In the genomic region with DNA sequence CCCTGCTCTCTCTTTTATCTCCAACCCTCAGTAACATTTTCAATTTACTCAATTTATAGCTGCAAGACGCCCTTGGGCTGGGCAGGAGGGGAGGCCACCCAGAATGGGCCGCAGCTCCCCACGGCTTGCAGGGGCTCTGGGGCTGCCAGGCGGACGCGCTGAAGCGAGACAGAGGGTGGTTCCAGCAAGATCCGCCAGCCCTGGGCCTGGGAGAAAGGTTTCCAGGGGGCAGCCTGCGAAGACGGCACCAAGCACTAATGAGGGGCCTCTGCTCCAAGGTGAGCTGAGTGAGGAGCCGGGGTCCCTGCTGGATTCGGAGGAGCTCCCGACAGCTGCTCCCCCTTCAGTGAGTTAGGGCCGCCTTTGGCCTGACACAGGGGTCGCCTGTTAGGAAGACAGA, we compare ENCODE assay signal across 22 cellular contexts. TPM values are rescaled to one million over a fixed set of nuclear protein-coding genes. Genes with fewer than 3 reads are reported as not detected.
"Had no signal": no experiment of that assay in that cellular context is flagged by ENCODE, and none has a peak within 500 bp of the region (broad histone marks: within the 10 kb centered on the region; RNA-seq: fewer than 3 reads in every experiment).

No MANE protein-coding gene starts in this region.

- H3K4me3 Mint-ChIP-seq: naive thymus-derived CD4-positive, alpha-beta T cell; stimulated activated naive B cell treated with anti-CD40 and anti-IgM and Interleukin-4, amounts not matched to agents 10 μg/mL and 1 μg/mL and 100 μg/mL, for 72 hours; stimulated activated naive CD8-positive, alpha-beta T cell treated with anti-CD3 and anti-CD28 coated beads, Interleukin-15, Interleukin-2, amounts not matched to agents 100 ng/mL and 50 ng/mL, for 24 hours had no signal

- H3K27ac ChIP-seq: gastrocnemius medialis, left lung, ovary, psoas muscle, right lobe of liver, transverse colon, upper lobe of right lung, vagina had no signal

- H3K27ac Mint-ChIP-seq: naive thymus-derived CD4-positive, alpha-beta T cell; stimulated activated naive B cell treated with anti-CD40 and anti-IgM and Interleukin-4, amounts not matched to agents 10 μg/mL and 1 μg/mL and 100 μg/mL, for 72 hours; stimulated activated naive CD8-positive, alpha-beta T cell treated with anti-CD3 and anti-CD28 coated beads, Interleukin-15, Interleukin-2, amounts not matched to agents 100 ng/mL and 50 ng/mL, for 24 hours had no signal

- DNase-seq: cortex of kidney; effector CD4-positive, alpha-beta T cell; foreskin fibroblast; gastrocnemius medialis; head of caudate nucleus; kidney; left lung; mesenchymal stem cell; midbrain; naive thymus-derived CD4-positive, alpha-beta T cell; occipital lobe; ovary; right lobe of liver; small intestine; stimulated activated CD4-positive, alpha-beta T cell treated with anti-CD3 and anti-CD28 coated beads, Interleukin-15, amount 100 ng/mL, for 24 hours; stimulated activated CD4-positive, alpha-beta T cell treated with anti-CD3 and anti-CD28 coated beads, Interleukin-2, amount 100 ng/mL, for 48 hours; stimulated activated naive B cell treated with anti-CD40 and anti-IgM and Interleukin-4, amounts not matched to agents 10 μg/mL and 1 μg/mL and 100 μg/mL, for 72 hours; transverse colon; upper lobe of right lung had no signal

- H3K36me3 ChIP-seq: gastrocnemius medialis, left lung, ovary, right lobe of liver, transverse colon, upper lobe of right lung, vagina had no signal

- H3K4me1 Mint-ChIP-seq: naive thymus-derived CD4-positive, alpha-beta T cell; stimulated activated naive B cell treated with anti-CD40 and anti-IgM and Interleukin-4, amounts not matched to agents 10 μg/mL and 1 μg/mL and 100 μg/mL, for 72 hours had no signal

- H3K9me3 ChIP-seq: gastrocnemius medialis, left lung, ovary, psoas muscle, right lobe of liver, transverse colon, upper lobe of right lung, vagina had no signal

- H3K9me3 Mint-ChIP-seq: stimulated activated naive CD8-positive, alpha-beta T cell treated with anti-CD3 and anti-CD28 coated beads, Interleukin-15, Interleukin-2, amounts not matched to agents 100 ng/mL and 50 ng/mL, for 24 hours had no signal

- H3K36me3 Mint-ChIP-seq: naive thymus-derived CD4-positive, alpha-beta T cell; stimulated activated naive B cell treated with anti-CD40 and anti-IgM and Interleukin-4, amounts not matched to agents 10 μg/mL and 1 μg/mL and 100 μg/mL, for 72 hours had no signal

- H3K27me3 Mint-ChIP-seq: stimulated activated naive B cell treated with anti-CD40 and anti-IgM and Interleukin-4, amounts not matched to agents 10 μg/mL and 1 μg/mL and 100 μg/mL, for 72 hours had no signal

- H3K4me3 ChIP-seq: gastrocnemius medialis, left lung, ovary, psoas muscle, right lobe of liver, transverse colon, upper lobe of right lung, vagina had no signal

- H3K27me3 ChIP-seq: gastrocnemius medialis, left lung, ovary, right lobe of liver, transverse colon, upper lobe of right lung, vagina had no signal

- H3K4me1 ChIP-seq: gastrocnemius medialis, left lung, psoas muscle, right lobe of liver, transverse colon, upper lobe of right lung, vagina had no signal

- ATAC-seq: gastrocnemius medialis; left lung; naive thymus-derived CD4-positive, alpha-beta T cell; psoas muscle; right lobe of liver; stimulated activated naive B cell treated with anti-CD40 and anti-IgM and Interleukin-4, amounts not matched to agents 10 μg/mL and 1 μg/mL and 100 μg/mL, for 72 hours; upper lobe of right lung had no signal

RNA-seq across cellular contexts. Expression of a gene that starts 54.8 kb away (rescaled TPM):
- total RNA-seq: naive thymus-derived CD4-positive, alpha-beta T cell had no signal
- polyA plus RNA-seq: naive thymus-derived CD4-positive, alpha-beta T cell had no signal
